In genomic region chr17:78365561-78366108, GRCh38 we compare ENCODE assay signal across 10 cellular contexts. TPM values are rescaled to one million over a fixed set of nuclear protein-coding genes. Genes with fewer than 3 reads are reported as not detected.
DNase-seq lines count a peak whose midpoint lies in the region; ATAC-seq and TF ChIP-seq lines count a peak whose summit lies in the region.
"Had no signal": no experiment of that assay in that cellular context is flagged by ENCODE, and none has a peak within 500 bp of the region (broad histone marks: within the 10 kb centered on the region; RNA-seq: fewer than 3 reads in every experiment).

No MANE protein-coding gene starts in this region.

- no peaks in the 10 kb centered on the region for H3K36me3 Mint-ChIP-seq in neural progenitor cell

- DNase-seq in left cardiac atrium, result no peak
- no peak for DNase-seq in Right ventricle myocardium superior
- peak; percentile 98 for DNase-seq in neural progenitor cell (ENCODE audit: low spot score)
- DNase-seq in vagina (ENCODE audit: extremely low spot score in 2 of 2), result no peak
- no peak for DNase-seq in mucosa of gallbladder (ENCODE audit: low spot score)
- DNase-seq in posterior vena cava (ENCODE audit: low spot score), result no peak
- DNase-seq: aorta, NCI-H1048 had no signal

- no peak overlapping the region for H3K4me3 ChIP-seq in gastroesophageal sphincter
- peak overlapping the region; percentile 27 for H3K4me3 ChIP-seq in neural progenitor cell
- no peak overlapping the region for H3K4me3 ChIP-seq in vagina

- TF ChIP-seq CTCF in gastroesophageal sphincter (IDR thresholded peaks at IDR 0.05) (no peak), neural progenitor cell (IDR thresholded peaks at IDR 0.05) (no peak), vagina (IDR thresholded peaks at IDR 0.05) (no peak)

- H3K27me3 Mint-ChIP-seq in neural progenitor cell (ENCODE audit: insufficient read depth, low read depth), result peaks cover 8% of the 10 kb centered on the region

- WGBS in gastroesophageal sphincter (ENCODE audit: low coverage in 1 of 2), 2 donors, result 46% methylated on average over 5 of the region's 16 CpGs; no CpG with 5 or more reads in 1 of the 2 donors

- no peak for TF ChIP-seq EP300 in gastroesophageal sphincter (IDR thresholded peaks at IDR 0.05)

- H3K79me2 ChIP-seq in neural progenitor cell (ENCODE audit: low read depth), result no peaks in the 10 kb centered on the region

- intact Hi-C loops in left cardiac atrium (cut with DNase I) (no loop called here), Right ventricle myocardium superior (cut with DNase I) (no loop called here), vagina (cut with DNase I) (no loop called here), posterior vena cava (cut with DNase I) (no loop called here)

- H4K20me1 ChIP-seq in neural progenitor cell (ENCODE audit: low read depth), result no peaks in the 10 kb centered on the region

- no peaks in the 10 kb centered on the region for H3K9me3 Mint-ChIP-seq in neural progenitor cell

- ATAC-seq in left cardiac atrium (peak; percentile 16 to 32), Right ventricle myocardium superior (ENCODE audit: poor library complexity) (no peak), gastroesophageal sphincter (no peak), HG02798 (IDR thresholded peaks at IDR 0.05; ENCODE audit: poor library complexity, unreplicated experiment) (no peak)

- H3K36me3 ChIP-seq in gastroesophageal sphincter (no peaks in the 10 kb centered on the region), neural progenitor cell (no peaks in the 10 kb centered on the region), vagina (no peaks in the 10 kb centered on the region)

- TF ChIP-seq POLR2A in gastroesophageal sphincter (IDR thresholded peaks at IDR 0.05) (no peak), vagina (IDR thresholded peaks at IDR 0.05) (no peak)

- H2AFZ ChIP-seq in neural progenitor cell (replicated peaks), result no peak overlapping the region

- H3K27ac Mint-ChIP-seq in neural progenitor cell, result peak overlapping the region; percentile 99

- peaks cover 68% of the 10 kb centered on the region for H3F3A ChIP-seq in neural progenitor cell (ENCODE audit: low read depth)

- H3K27ac ChIP-seq in gastroesophageal sphincter (peak overlapping the region in 3 of 4 donors; percentile 44 to 69 (median 60)), neural progenitor cell (peak overlapping the region; percentile 97), vagina (peak overlapping the region; percentile 83)

- H3K27me3 ChIP-seq in gastroesophageal sphincter, result no peaks in the 10 kb centered on the region
- no peaks in the 10 kb centered on the region for H3K27me3 ChIP-seq in neural progenitor cell
- no peaks in the 10 kb centered on the region for H3K27me3 ChIP-seq in vagina

- peak overlapping the region; percentile 69 for H3K4me2 ChIP-seq in neural progenitor cell

- H3K9me3 ChIP-seq in gastroesophageal sphincter (no peaks in the 10 kb centered on the region), neural progenitor cell (ENCODE audit: low read depth) (no peaks in the 10 kb centered on the region), vagina (no peaks in the 10 kb centered on the region)

- H3K4me1 ChIP-seq in gastroesophageal sphincter (peaks cover 0 to 26% (median 13%) of the 10 kb centered on the region in 3 donors), neural progenitor cell (peaks cover 69% of the 10 kb centered on the region), vagina (peaks cover 22% of the 10 kb centered on the region)

- peaks cover 70% of the 10 kb centered on the region for H3K4me1 Mint-ChIP-seq in neural progenitor cell

- peak overlapping the region; percentile 69 for H3K4me3 Mint-ChIP-seq in neural progenitor cell

- peak overlapping the region; percentile 2 for H3K9ac ChIP-seq in neural progenitor cell

RNA-seq across cellular contexts. Expression of gene SOCS3, which starts 5.8 kb away (rescaled TPM):
- total RNA-seq in left cardiac atrium (10 to 100 TPM; 15.1 to 78.1 TPM), Right ventricle myocardium superior (10.5 TPM), gastroesophageal sphincter (100 to 1,000 TPM in 1 of 4 donors, 10 to 100 TPM in 3; 11.5 to 423 (median 38.2) TPM), neural progenitor cell (ENCODE audit: low replicate concordance) (7.5 and 16.7 TPM in 2 replicates), vagina (173 TPM), mucosa of gallbladder (11.9 TPM), posterior vena cava (10 to 100 TPM; 47.4 to 85.2 TPM)

RNA-seq across cellular contexts. Expression of gene PGS1, which starts 12.8 kb away (rescaled TPM):
- total RNA-seq in left cardiac atrium (10 to 100 TPM; 17.7 to 24.3 TPM), Right ventricle myocardium superior (18.1 TPM), gastroesophageal sphincter (10 to 100 TPM; 24.1 to 53.0 (median 38.8) TPM), neural progenitor cell (ENCODE audit: low replicate concordance) (45.2 and 65.7 TPM in 2 replicates), vagina (35.6 TPM), mucosa of gallbladder (40.4 TPM), posterior vena cava (10 to 100 TPM; 33.6 to 33.7 TPM)

Comparison
In these comparisons a context has a peak if more than half of its experiments do, and no peak if none do; other contexts are left out.
1. ATAC-seq: peak in left cardiac atrium (2 of 2); none in Right ventricle myocardium superior (single experiment), gastroesophageal sphincter (single experiment) and HG02798 (single experiment).
2. Peak in every context shown above with its lines, with median percentiles within 50 percentile points of each other: H3K27ac ChIP-seq.